In genomic region chr19:47176071-47176626, GRCh38 we compare ENCODE assay signal across 9 cellular contexts. TPM values are rescaled to one million over a fixed set of nuclear protein-coding genes. Genes with fewer than 3 reads are reported as not detected.
DNase-seq lines count a peak whose midpoint lies in the region; ATAC-seq, FAIRE-seq and TF ChIP-seq lines count a peak whose summit lies in the region.
"Had no signal": no experiment of that assay in that cellular context is flagged by ENCODE, and none has a peak within 500 bp of the region (broad histone marks: within the 10 kb centered on the region; RNA-seq: fewer than 3 reads in every experiment).

No MANE protein-coding gene starts in this region.

- CTCF ChIA-PET in A673 (lab: Charles Lee) = no interaction called here

- intact Hi-C loops in heart right ventricle (cut with DNase I) (no loop called here), Right ventricle myocardium superior (cut with DNase I) (no loop called here), left lung (cut with DNase I) (no loop called here), uterus (cut with DNase I; ENCODE audit: low total_unique reads) (no loop called here), A673 (cut with micrococcal nuclease; ENCODE audit: unreplicated experiment) (no loop called here)

- H3K27ac ChIP-seq in heart right ventricle = peak overlapping the region in 9 of 10 donors; percentile 24 to 65 (median 60)
- peak overlapping the region; percentile 11 to 45 for H3K27ac ChIP-seq in left lung
- H3K27ac ChIP-seq in uterus = peak overlapping the region; percentile 45 to 63
- no peak overlapping the region for H3K27ac ChIP-seq in A673 (ENCODE audit: low read depth, low read length, poor library complexity, severe bottlenecking)

- TF ChIP-seq POLR2A in uterus (IDR thresholded peaks at IDR 0.05) = no peak
- TF ChIP-seq POLR2A in GM12891 (IDR thresholded peaks at IDR 0.05; ENCODE audit: low read depth, low read length) = no peak

- POLR2A ChIA-PET in A673 (lab: Charles Lee; ENCODE audit: low non-redundant PET) = no interaction called here

- H3K27me3 ChIP-seq in heart right ventricle = no peaks in the 10 kb centered on the region
- H3K27me3 ChIP-seq in left lung = no peaks in the 10 kb centered on the region
- H3K27me3 ChIP-seq in uterus = no peaks in the 10 kb centered on the region
- H3K27me3 ChIP-seq in A673 (replicated peaks; ENCODE audit: insufficient read depth, low read depth, low read length, poor library complexity) = no peaks in the 10 kb centered on the region

- H3K4me3 ChIP-seq in heart right ventricle (no peak overlapping the region), left lung (no peak overlapping the region), uterus (no peak overlapping the region), A673 (ENCODE audit: low read depth, low read length, poor library complexity, severe bottlenecking) (no peak overlapping the region)

- H3K9me3 ChIP-seq in heart right ventricle (no peaks in the 10 kb centered on the region), left lung (no peaks in the 10 kb centered on the region), uterus (no peaks in the 10 kb centered on the region), A673 (ENCODE audit: low read depth, low read length, poor library complexity, severe bottlenecking) (no peaks in the 10 kb centered on the region)

- TF ChIP-seq CTCF in heart right ventricle (IDR thresholded peaks at IDR 0.05) (no peak), left lung (IDR thresholded peaks at IDR 0.05) (no peak), uterus (IDR thresholded peaks at IDR 0.05) (no peak), A673 (conservative IDR thresholded peaks at IDR 0.05; ENCODE audit: low read depth, low read length) (no peak)

- 79 to 81% methylated on average over 5 of the region's 5 CpGs for WGBS in heart right ventricle, 2 donors

- FAIRE-seq in GM12891 (lab: Jason Lieb, UNC) = no peak

- no TSS peak for BruUV-seq in A673 (replicated peaks; lab: Mats Ljungman, UMichigan)

- H3K4me1 ChIP-seq in heart right ventricle (peaks cover 13 to 32% (median 23%) of the 10 kb centered on the region in 9 donors), left lung (peaks cover 13 to 24% of the 10 kb centered on the region in 2 donors), uterus (peaks cover 3 to 5% of the 10 kb centered on the region in 2 donors), A673 (ENCODE audit: insufficient read depth, low read length, poor library complexity, severe bottlenecking) (no peaks in the 10 kb centered on the region)

- H3K36me3 ChIP-seq in heart right ventricle (peaks cover 0 to 77% (median 10%) of the 10 kb centered on the region in 9 donors), left lung (peaks cover 0 to 60% of the 10 kb centered on the region in 2 donors), uterus (no peaks in the 10 kb centered on the region), A673 (ENCODE audit: insufficient read depth, low read length, poor library complexity, severe bottlenecking) (peaks cover 45% of the 10 kb centered on the region)

- DNase-seq in heart right ventricle (no peak), Right ventricle myocardium superior (no peak), astrocyte of the hippocampus (ENCODE audit: low read depth, low spot score) (peak; percentile 58), left lung (no peak), uterus (no peak), A673 (ENCODE audit: low spot score) (no peak), GM12891 (ENCODE audit: insufficient read length, low spot score) (no peak)
- DNase-seq: COR-L47 had no signal

- ATAC-seq in heart right ventricle = peak in 2 of 8 donors; percentile 11 to 23
- no peak for ATAC-seq in Right ventricle myocardium superior (ENCODE audit: poor library complexity)
- no peak for ATAC-seq in left lung
- ATAC-seq in GM21619 (IDR thresholded peaks at IDR 0.05; ENCODE audit: unreplicated experiment) = no peak

TF ChIP-seq in GM12891, 5 proteins besides CTCF, POLR2A, EP300 and RAD21:
- TF ChIP-seq POU2F2 (IDR thresholded peaks at IDR 0.05; ENCODE audit: low read depth, low read length) = no peak
- no peak for TF ChIP-seq SPI1 (IDR thresholded peaks at IDR 0.05; ENCODE audit: low read depth, low read length)
- no peak for TF ChIP-seq PAX5 (IDR thresholded peaks at IDR 0.05; ENCODE audit: insufficient read depth, low read length, severe bottlenecking)
- TF ChIP-seq TAF1 (IDR thresholded peaks at IDR 0.05; ENCODE audit: low read depth, low read length) = no peak
- no peak for TF ChIP-seq POLR2AphosphoS5 (IDR thresholded peaks at IDR 0.05; ENCODE audit: low read depth, low read length)

RNA-seq across cellular contexts. Expression of gene SAE1, which starts 45.5 kb away (rescaled TPM):
- 10 to 100 TPM; 32.5 to 53.3 (median 45.5) TPM for total RNA-seq in heart right ventricle
- 10 to 100 TPM; 11.9 to 60.2 TPM for polyA plus RNA-seq in heart right ventricle
- total RNA-seq in Right ventricle myocardium superior = 42.2 TPM
- total RNA-seq in left lung = 10 to 100 TPM; 67.7 to 73.8 TPM
- 100 to 1,000 TPM in 1 of 4 donors, 10 to 100 TPM in 3; 17.6 to 144 (median 45.6) TPM for total RNA-seq in uterus
- total RNA-seq in A673 (2021) = 302 and 314 TPM in 2 replicates
- 99.4 TPM for polyA plus RNA-seq in GM12891 (2012; ENCODE audit: low read depth, missing spikeins)

RNA-seq across cellular contexts. Expression of gene BBC3, which starts 54.9 kb away (rescaled TPM):
- total RNA-seq in heart right ventricle (1 to 10 TPM; 2.4 to 5.5 (median 3.5) TPM), Right ventricle myocardium superior (3.8 TPM), left lung (10 to 100 TPM in 1 of 2 donors, 1 to 10 TPM in 1; 8.7 to 13.8 TPM), uterus (10 to 100 TPM in 1 of 4 donors, 1 to 10 TPM in 3; 3.2 to 11.1 (median 4.8) TPM), A673 (2021) (2.7 and 3.7 TPM in 2 replicates)
- 1 to 10 TPM; 4.1 to 6.0 TPM for polyA plus RNA-seq in heart right ventricle
- 10.9 TPM for polyA plus RNA-seq in GM12891 (2012; ENCODE audit: low read depth, missing spikeins)
